ENCODE assay signal across 8 cellular contexts in the genomic region with DNA sequence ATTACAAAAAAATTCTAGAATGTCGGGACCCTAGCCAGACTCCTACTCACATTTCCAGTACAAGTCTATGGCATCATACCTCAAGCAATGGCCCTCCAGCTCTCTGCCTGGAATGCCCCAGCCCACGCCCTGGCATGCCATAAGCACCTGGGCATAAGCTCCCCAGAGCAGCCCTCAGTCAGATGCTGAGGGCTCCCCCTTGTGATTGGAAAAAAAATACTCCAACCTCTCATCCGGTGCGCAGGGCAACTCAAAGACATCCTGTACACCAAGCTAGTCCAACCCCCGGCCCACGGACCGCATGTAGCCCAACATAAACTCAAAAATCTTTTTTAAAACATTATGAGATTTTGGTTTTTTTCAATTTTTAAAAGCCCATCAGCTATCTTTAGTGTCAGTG.
DNase-seq lines count a peak whose midpoint lies in the region; ATAC-seq, FAIRE-seq and TF ChIP-seq lines count a peak whose summit lies in the region.

No MANE protein-coding gene starts in this region.

- TF ChIP-seq POLR2A in HCT116 (IDR thresholded peaks at IDR 0.05; ENCODE audit: borderline replicate concordance, extremely low read depth, insufficient read depth, insufficient read length) (no peak), GM12892 (IDR thresholded peaks at IDR 0.05; ENCODE audit: low read depth, low read length) (no peak)

- H3K9me2 ChIP-seq in HCT116 (ENCODE audit: insufficient read depth), result no peaks in the 10 kb centered on the region; the same call in 1 of the 2 replicates
- H3K9me2 ChIP-seq in MM.1S (replicated peaks; ENCODE audit: insufficient read depth, low read length), result no peaks in the 10 kb centered on the region

- no peak overlapping the region for H3K9ac ChIP-seq in HCT116 (ENCODE audit: low read length)
- no peak overlapping the region for H3K9ac ChIP-seq in MM.1S (ENCODE audit: low read length)

- TF ChIP-seq CTCF in A673 (conservative IDR thresholded peaks at IDR 0.05; ENCODE audit: low read depth, low read length) (peak; percentile 51), HCT116 (IDR thresholded peaks at IDR 0.05 in 2 of 3, conservative IDR thresholded peaks at IDR 0.05 in 1 of 3; ENCODE audit: borderline replicate concordance in 1 of 3, insufficient read depth in 1 of 3, low read depth in 2 of 3, low read length in 2 of 3) (peak; percentile 62 to 71 (median 64); a peak in 5 of 6 replicates), MM.1S (IDR thresholded peaks at IDR 0.05; ENCODE audit: low read length) (peak; percentile 64)

- RAD21 ChIA-PET in HCT116 (lab: Charles Lee; ENCODE audit: low non-redundant PET in 1 of 2, low total read pairs in 2 of 2, uncharacterized antibody in 2 of 2, unreplicated experiment in 2 of 2), result interaction anchor here (0.6 to 1.5 kb wide), 5 partner anchors 108 to 533 kb away, joined by 3 to 9 read pairs (median 3); no protein-coding TSS in a partner anchor

- DNase-seq in A673 (ENCODE audit: low spot score), result peak; percentile 51
- DNase-seq in GM03348 (ENCODE audit: low spot score), result peak; percentile 64
- peak; percentile 51 for DNase-seq in HCT116 (ENCODE audit: low read depth, low spot score)
- DNase-seq in MM.1S, result peak; percentile 69
- DNase-seq in amniotic epithelial cell (ENCODE audit: low read depth), result peak; percentile 34
- DNase-seq in left kidney (ENCODE audit: low read depth, low spot score), result peak; percentile 54
- no peak for DNase-seq in GM12892 (ENCODE audit: insufficient read length)

- intact Hi-C loops in A673 (cut with micrococcal nuclease; ENCODE audit: unreplicated experiment) (loop anchor here (1.0 kb wide), 1 partner anchor 120 kb away; no protein-coding TSS in a partner anchor), HCT116 (cut with micrococcal nuclease) (loop anchor here (1.0 kb wide), 1 partner anchor 120 kb away; no protein-coding TSS in a partner anchor)

- BruUV-seq in A673 (replicated peaks; lab: Mats Ljungman, UMichigan) (no TSS peak), HCT116 (replicated peaks; lab: Mats Ljungman, UMichigan) (no TSS peak)

- TF ChIP-seq RAD21 in HCT116 (IDR thresholded peaks at IDR 0.05; ENCODE audit: low read depth), result peak; percentile 85

- no peaks in the 10 kb centered on the region for H3K4me1 ChIP-seq in A673 (ENCODE audit: insufficient read depth, low read length, poor library complexity, severe bottlenecking)
- no peaks in the 10 kb centered on the region for H3K4me1 ChIP-seq in HCT116 (ENCODE audit: control insufficient read depth in 1 of 2, insufficient read depth in 2 of 2, low read length in 2 of 2)
- no peaks in the 10 kb centered on the region for H3K4me1 ChIP-seq in MM.1S (ENCODE audit: low read length)

- H3K27me3 ChIP-seq in A673 (replicated peaks; ENCODE audit: insufficient read depth, low read depth, low read length, poor library complexity) (no peaks in the 10 kb centered on the region), HCT116 (ENCODE audit: insufficient read depth, low read length) (no peaks in the 10 kb centered on the region), MM.1S (replicated peaks; ENCODE audit: insufficient read depth, low read length) (no peaks in the 10 kb centered on the region)

- no peak overlapping the region for H3K27ac ChIP-seq in A673 (ENCODE audit: low read depth, low read length, poor library complexity, severe bottlenecking)
- no peak overlapping the region for H3K27ac ChIP-seq in HCT116 (ENCODE audit: low read depth, low read length)
- no peak overlapping the region for H3K27ac ChIP-seq in MM.1S (ENCODE audit: low read length)

- no peaks in the 10 kb centered on the region for H3F3A ChIP-seq in MM.1S (ENCODE audit: insufficient read depth, low read length)

- H3K4me3 ChIP-seq in A673 (ENCODE audit: low read depth, low read length, poor library complexity, severe bottlenecking) (no peak overlapping the region), HCT116 (replicated peaks in 1 of 2; ENCODE audit: low read depth in 1 of 2, low read length in 2 of 2) (no peak overlapping the region), MM.1S (ENCODE audit: low read length) (no peak overlapping the region)

- H3K4me2 ChIP-seq in HCT116 (ENCODE audit: low read length) (no peak overlapping the region), MM.1S (ENCODE audit: low read depth, low read length) (no peak overlapping the region)

- ATAC-seq in HCT116 (peak; percentile 100), GM19397 (IDR thresholded peaks at IDR 0.05; ENCODE audit: unreplicated experiment) (no peak)

- H3K36me3 ChIP-seq in A673 (ENCODE audit: insufficient read depth, low read length, poor library complexity, severe bottlenecking), result no peaks in the 10 kb centered on the region
- no peaks in the 10 kb centered on the region for H3K36me3 ChIP-seq in HCT116 (ENCODE audit: control insufficient read depth in 1 of 2, insufficient read depth in 2 of 2, low read length in 2 of 2)
- no peaks in the 10 kb centered on the region for H3K36me3 ChIP-seq in MM.1S (replicated peaks; ENCODE audit: insufficient read depth, low read length)

- POLR2A ChIA-PET in A673 (lab: Charles Lee; ENCODE audit: low non-redundant PET), result no interaction called here
- POLR2A ChIA-PET in HCT116 (lab: Charles Lee), result interaction anchor here (1.2 kb wide), 1 partner anchor 25 kb away, joined by 3 read pairs; no protein-coding TSS in a partner anchor

- H3K79me2 ChIP-seq in HCT116 (ENCODE audit: insufficient read depth, low read length) (no peaks in the 10 kb centered on the region), MM.1S (ENCODE audit: low read length) (no peaks in the 10 kb centered on the region)

- H4K20me1 ChIP-seq in HCT116 (ENCODE audit: insufficient read depth) (no peaks in the 10 kb centered on the region), MM.1S (ENCODE audit: insufficient read depth, low read length) (no peaks in the 10 kb centered on the region)

- H3K9me3 ChIP-seq in A673 (ENCODE audit: low read depth, low read length, poor library complexity, severe bottlenecking), result no peaks in the 10 kb centered on the region
- H3K9me3 ChIP-seq in HCT116 (ENCODE audit: control insufficient read depth in 1 of 2, insufficient read depth in 1 of 2, low read depth in 1 of 2, low read length in 2 of 2), result no peaks in the 10 kb centered on the region
- H3K9me3 ChIP-seq in MM.1S (replicated peaks; ENCODE audit: insufficient read depth, low read length), result no peaks in the 10 kb centered on the region

- CTCF ChIA-PET in A673 (lab: Charles Lee) (interaction anchor here (0.5 to 1.7 kb wide), 4 partner anchors 28 to 213 kb away, joined by 3 to 16 read pairs (median 4); no protein-coding TSS in a partner anchor), HCT116 (lab: Charles Lee) (interaction anchor here (0.6 to 2.8 kb wide), 17 partner anchors 11 to 428 kb away, joined by 3 to 57 read pairs (median 4); no protein-coding TSS in a partner anchor)

- H2AFZ ChIP-seq in HCT116 (ENCODE audit: low read depth, low read length, poor library complexity, severe bottlenecking), result no peak overlapping the region
- H2AFZ ChIP-seq in MM.1S (ENCODE audit: low read length), result no peak overlapping the region

- FAIRE-seq in GM12892 (lab: Jason Lieb, UNC), result no peak

TF ChIP-seq in HCT116, 20 proteins besides CTCF, POLR2A, EP300 and RAD21 (continues in another document):
- TF ChIP-seq JUND (IDR thresholded peaks at IDR 0.05), result no peak
- TF ChIP-seq ZFX (IDR thresholded peaks at IDR 0.05), result no peak
- no peak for TF ChIP-seq ZNF274 (IDR thresholded peaks at IDR 0.05; ENCODE audit: low read depth, low read length)
- no peak for TF ChIP-seq SIN3A (IDR thresholded peaks at IDR 0.05; ENCODE audit: low read depth)
- no peak for TF ChIP-seq SP1 (IDR thresholded peaks at IDR 0.05; ENCODE audit: low read depth)
- no peak for TF ChIP-seq EZH2 (IDR thresholded peaks at IDR 0.05)
- TF ChIP-seq EGR1 (IDR thresholded peaks at IDR 0.05; ENCODE audit: low read depth), result no peak
- TF ChIP-seq EZH2phosphoT487 (IDR thresholded peaks at IDR 0.05; ENCODE audit: borderline replicate concordance), result no peak
- no peak for TF ChIP-seq CEBPB (IDR thresholded peaks at IDR 0.05; ENCODE audit: low read depth)
- no peak for TF ChIP-seq YY1 (IDR thresholded peaks at IDR 0.05; ENCODE audit: extremely low read depth, insufficient replicate concordance, low read depth, low read length)
- TF ChIP-seq SRF (IDR thresholded peaks at IDR 0.05; ENCODE audit: low read depth), result no peak
- no peak for TF ChIP-seq REST (IDR thresholded peaks at IDR 0.05; ENCODE audit: low read depth)
- TF ChIP-seq ATF3 (IDR thresholded peaks at IDR 0.05), result no peak
- TF ChIP-seq MAX (IDR thresholded peaks at IDR 0.05), result no peak
- no peak for TF ChIP-seq TCF7L2 (IDR thresholded peaks at IDR 0.05; ENCODE audit: borderline replicate concordance, extremely low read depth, insufficient read depth, insufficient read length)
